16 cellular contexts compared by ENCODE assay signal in the genomic region with DNA sequence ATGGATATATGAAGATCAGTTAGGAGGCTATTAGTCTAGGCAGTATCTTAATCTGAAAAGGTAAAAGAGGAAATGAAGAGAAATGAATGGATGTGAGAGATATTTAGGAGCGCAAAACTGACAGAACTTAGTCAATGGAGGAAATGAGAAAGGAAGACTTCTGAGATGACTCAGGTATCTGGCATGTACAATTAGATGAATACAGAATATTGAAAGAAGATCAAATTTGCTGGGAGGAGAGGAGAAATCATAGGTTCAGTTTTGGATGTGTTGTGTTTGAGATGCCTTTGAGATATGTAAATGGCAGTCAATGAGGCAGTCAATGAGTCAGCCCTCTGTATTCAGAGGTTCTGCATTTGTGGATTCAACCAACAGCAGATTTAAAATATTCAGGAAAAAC. TPM values are rescaled to one million over a fixed set of nuclear protein-coding genes. Genes with fewer than 3 reads are reported as not detected.
DNase-seq lines count a peak whose midpoint lies in the region; ATAC-seq and TF ChIP-seq lines count a peak whose summit lies in the region.
"Had no signal": no experiment of that assay in that cellular context is flagged by ENCODE, and none has a peak within 500 bp of the region (broad histone marks: within the 10 kb centered on the region; RNA-seq: fewer than 3 reads in every experiment).

No MANE protein-coding gene starts in this region.

- no peak overlapping the region for H3K4me2 ChIP-seq in H9 (ENCODE audit: insufficient read depth, insufficient read length, low read length)

- no peak overlapping the region for H2BK15ac ChIP-seq in H9 (ENCODE audit: low read depth, low read length)

- peaks cover 18% of the 10 kb centered on the region for H3K36me3 Mint-ChIP-seq in HFFc6 (ENCODE audit: low read depth)
- H3K36me3 Mint-ChIP-seq in activated B cell treated with CpG ODN at 0.5 μM for 24 hours (ENCODE audit: low read depth) = peaks cover 50% of the 10 kb centered on the region
- H3K36me3 Mint-ChIP-seq in H9 (ENCODE audit: insufficient read depth in 1 of 3, low read depth in 3 of 3) = peaks cover 17 to 46% (median 42%) of the 10 kb centered on the region in 3 experiments

- H3K4me3 Mint-ChIP-seq in HFFc6 = peak overlapping the region; percentile 11
- H3K4me3 Mint-ChIP-seq in activated B cell treated with CpG ODN at 0.5 μM for 24 hours = no peak overlapping the region
- H3K4me3 Mint-ChIP-seq in H9 = no peak overlapping the region
- H3K4me3 Mint-ChIP-seq: activated naive CD4-positive, alpha-beta T cell treated with anti-CD3 and anti-CD28 coated beads, Interleukin-2, amount 10 ng/mL, durations not matched to agents 7 days and 5 days; central memory CD8-positive, alpha-beta T cell; natural killer cell had no signal

- no peaks in the 10 kb centered on the region; the same call in 1 of the 2 replicates for H3K79me2 ChIP-seq in H9 (ENCODE audit: insufficient read depth, low read length)

- H2BK5ac ChIP-seq in H9 (ENCODE audit: insufficient read length, low read length) = no peak overlapping the region

- H2AFZ ChIP-seq in H9 (ENCODE audit: low read length) = no peak overlapping the region

- H3K4me1 ChIP-seq in H9 (ENCODE audit: insufficient read depth, low read length) = no peaks in the 10 kb centered on the region
- H3K4me1 ChIP-seq: left ventricle myocardium inferior, upper lobe of left lung had no signal

- no peaks in the 10 kb centered on the region for H3K9me3 ChIP-seq in H9 (ENCODE audit: control insufficient read depth, low read depth, low read length)
- H3K9me3 ChIP-seq: BE2C, left ventricle myocardium inferior, upper lobe of left lung had no signal

- TF ChIP-seq CTCF in HFFc6 (IDR thresholded peaks at IDR 0.05) = no peak
- TF ChIP-seq CTCF in activated B cell treated with CpG ODN at 0.5 μM for 24 hours (IDR thresholded peaks at IDR 0.05) = no peak
- TF ChIP-seq CTCF in H9 (conservative IDR thresholded peaks at IDR 0.05) = no peak

- no peak overlapping the region for H4K8ac ChIP-seq in H9 (replicated peaks; ENCODE audit: insufficient read length, low read depth, low read length)

- no peak overlapping the region for H3K9ac ChIP-seq in H9 (ENCODE audit: extremely low read depth, insufficient read length, low read length)

- H2BK120ac ChIP-seq in H9 (ENCODE audit: low read depth, low read length, poor library complexity, severe bottlenecking) = no peak overlapping the region

- intact Hi-C loops in activated B cell treated with CpG ODN at 0.5 μM for 24 hours (cut with micrococcal nuclease) = no loop called here

- H2AK5ac ChIP-seq in H9 (ENCODE audit: insufficient read length, low read length) = no peak overlapping the region

- no peaks in the 10 kb centered on the region for H3K23me2 ChIP-seq in H9 (ENCODE audit: insufficient read length, low read depth, low read length, poor library complexity, severe bottlenecking)

- H3K4ac ChIP-seq in H9 (ENCODE audit: low read depth, low read length) = no peak overlapping the region

- H3T11ph ChIP-seq in H9 (ENCODE audit: low read length) = no peak overlapping the region

- ATAC-seq in activated B cell treated with CpG ODN at 0.5 μM for 24 hours (ENCODE audit: low read depth) (peak; percentile 36), GM21423 (IDR thresholded peaks at IDR 0.05; ENCODE audit: unreplicated experiment) (no peak)
- ATAC-seq: natural killer cell had no signal

- no peak overlapping the region for H3K27ac ChIP-seq in H9 (ENCODE audit: insufficient read length, low read depth, low read length)
- H3K27ac ChIP-seq: left ventricle myocardium inferior, upper lobe of left lung had no signal

- H2BK12ac ChIP-seq in H9 (ENCODE audit: insufficient read length, low read depth, low read length) = no peak overlapping the region

- no peak overlapping the region for H3K18ac ChIP-seq in H9 (ENCODE audit: insufficient read length, low read depth, low read length)

- H3K79me1 ChIP-seq in H9 (ENCODE audit: insufficient read depth, low read depth, low read length, poor library complexity, severe bottlenecking) = no peaks in the 10 kb centered on the region

- H4K20me1 ChIP-seq in H9 (ENCODE audit: control insufficient read depth, insufficient read depth, insufficient read length) = no peaks in the 10 kb centered on the region

- H4K5ac ChIP-seq in H9 (ENCODE audit: insufficient read length, low read depth, low read length) = no peak overlapping the region

- peaks cover 21% of the 10 kb centered on the region for H3K4me1 Mint-ChIP-seq in HFFc6 (ENCODE audit: low read depth)
- peaks cover 30% of the 10 kb centered on the region for H3K4me1 Mint-ChIP-seq in activated B cell treated with CpG ODN at 0.5 μM for 24 hours
- no peaks in the 10 kb centered on the region for H3K4me1 Mint-ChIP-seq in H9

- no peak overlapping the region for H3K14ac ChIP-seq in H9 (ENCODE audit: insufficient read depth, low read length)

- H3K27ac Mint-ChIP-seq in HFFc6 (peak overlapping the region; percentile 59), activated B cell treated with CpG ODN at 0.5 μM for 24 hours (no peak overlapping the region), H9 (no peak overlapping the region)
- H3K27ac Mint-ChIP-seq: activated naive CD4-positive, alpha-beta T cell treated with anti-CD3 and anti-CD28 coated beads, Interleukin-2, amount 10 ng/mL, durations not matched to agents 7 days and 5 days; natural killer cell had no signal

- no peaks in the 10 kb centered on the region for H3K9me3 Mint-ChIP-seq in HFFc6
- H3K9me3 Mint-ChIP-seq in activated B cell treated with CpG ODN at 0.5 μM for 24 hours = peaks cover 3% of the 10 kb centered on the region
- H3K9me3 Mint-ChIP-seq in H9 = peaks cover 0 to 2% of the 10 kb centered on the region in 2 experiments; a peak in 1 of 5 replicates
- H3K9me3 Mint-ChIP-seq: central memory CD8-positive, alpha-beta T cell; natural killer cell had no signal

- no peak overlapping the region for H3K23ac ChIP-seq in H9 (ENCODE audit: insufficient read length, low read depth, low read length)

- H3K56ac ChIP-seq in H9 (ENCODE audit: insufficient read length, low read depth, low read length) = no peak overlapping the region

- CTCF ChIA-PET in activated B cell treated with CpG ODN at 0.5 μM for 24 hours (lab: Charles Lee) = no interaction called here

- no peaks in the 10 kb centered on the region for H3K27me3 ChIP-seq in H9 (ENCODE audit: insufficient read depth, low read length)
- H3K27me3 ChIP-seq: BE2C, upper lobe of left lung had no signal

- peak; percentile 41 for DNase-seq in GM03348 (ENCODE audit: low spot score)
- DNase-seq in HFFc6 = peak; percentile 37
- no peak for DNase-seq in activated B cell treated with CpG ODN at 0.5 μM for 24 hours
- peak; percentile 31 for DNase-seq in hepatic stellate cell (ENCODE audit: low spot score)
- no peak for DNase-seq in anterior cingulate cortex (lab: John Stamatoyannopoulos, UW)
- DNase-seq in H9 = no peak
- no peak for DNase-seq in DMS79 treated with DMSO at 0.1 percent for 48 hours (lab: John Stamatoyannopoulos, UW)
- DNase-seq: activated naive CD4-positive, alpha-beta T cell treated with anti-CD3 and anti-CD28 coated beads, Interleukin-2, amount 10 ng/mL, durations not matched to agents 7 days and 5 days; BE2C; DMS79; left ventricle myocardium inferior; natural killer cell; stimulated activated CD4-positive, alpha-beta T cell treated with anti-CD3 and anti-CD28 coated beads, Interleukin-4, amount 100 ng/mL, for 24 hours; upper lobe of left lung had no signal

- H3K27me3 Mint-ChIP-seq in HFFc6 (ENCODE audit: insufficient read depth) (peaks cover 2% of the 10 kb centered on the region; the same call in 1 of the 2 replicates), activated B cell treated with CpG ODN at 0.5 μM for 24 hours (no peaks in the 10 kb centered on the region), H9 (ENCODE audit: low read depth) (no peaks in the 10 kb centered on the region)
- H3K27me3 Mint-ChIP-seq: activated naive CD4-positive, alpha-beta T cell treated with anti-CD3 and anti-CD28 coated beads, Interleukin-2, amount 10 ng/mL, durations not matched to agents 7 days and 5 days; central memory CD8-positive, alpha-beta T cell had no signal

- H2BK20ac ChIP-seq in H9 (ENCODE audit: low read depth, low read length, poor library complexity, severe bottlenecking) = no peak overlapping the region

- POLR2A ChIA-PET in activated B cell treated with CpG ODN at 0.5 μM for 24 hours (lab: Charles Lee) = no interaction called here

- WGBS in H9 (ENCODE audit: extremely low coverage, insufficient read length, low lambda C conversion rate) = no CpG with 5 or more reads among the region's 1 CpG

- no peak overlapping the region for H4K91ac ChIP-seq in H9 (ENCODE audit: insufficient read length, low read depth, low read length)

RNA-seq across cellular contexts. Expression of a gene that starts 42.8 kb away (rescaled TPM):
- total RNA-seq in HFFc6 (2021; fragmentation: NEBNext Ultra II Directional; extraction: Animal tissue kit (Norgen Biotek cat#: 25700)) = 10 to 100 TPM in 3 of 6 experiments, 1 to 10 TPM in 3; 8.4 to 12.1 (median 9.9) TPM
- 22.4 and 22.7 TPM in 2 replicates for total RNA-seq in activated B cell treated with CpG ODN at 0.5 μM for 24 hours
- total RNA-seq in H9 (2021) = 3.3 and 4.3 TPM in 2 replicates

Comparison
In these comparisons a context has a peak if more than half of its experiments do, and no peak if none do; other contexts are left out.
1. DNase-seq: peak in GM03348 (single experiment), HFFc6 (single experiment) and hepatic stellate cell (single experiment); none in activated B cell treated with CpG ODN at 0.5 μM for 24 hours (single experiment), anterior cingulate cortex (0 of 58), H9 (single experiment) and DMS79 treated with DMSO at 0.1 percent for 48 hours (single experiment).